In the genomic region with DNA sequence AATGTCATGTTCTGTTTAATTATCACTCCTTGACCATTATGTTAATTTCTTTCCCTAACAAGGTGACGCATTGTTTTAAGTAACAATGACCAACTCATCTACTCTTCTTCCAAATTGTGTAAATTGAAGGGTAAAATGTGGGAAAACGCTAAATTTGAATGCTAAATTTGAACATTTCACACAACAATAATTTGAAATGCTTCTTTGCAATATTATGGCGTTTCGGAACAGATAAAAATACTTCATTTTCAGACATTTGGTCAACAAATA, we compare ENCODE assay signal across 1 cellular context.
TF ChIP-seq lines count a peak whose summit lies in the region.

No MANE protein-coding gene starts in this region.

TF ChIP-seq in SK-N-SH treated with all-trans-retinoic acid at 6 μM for 48 hours, 23 proteins besides CTCF, POLR2A, EP300 and RAD21 (continued from another document):
- TF ChIP-seq, protein P1, sequence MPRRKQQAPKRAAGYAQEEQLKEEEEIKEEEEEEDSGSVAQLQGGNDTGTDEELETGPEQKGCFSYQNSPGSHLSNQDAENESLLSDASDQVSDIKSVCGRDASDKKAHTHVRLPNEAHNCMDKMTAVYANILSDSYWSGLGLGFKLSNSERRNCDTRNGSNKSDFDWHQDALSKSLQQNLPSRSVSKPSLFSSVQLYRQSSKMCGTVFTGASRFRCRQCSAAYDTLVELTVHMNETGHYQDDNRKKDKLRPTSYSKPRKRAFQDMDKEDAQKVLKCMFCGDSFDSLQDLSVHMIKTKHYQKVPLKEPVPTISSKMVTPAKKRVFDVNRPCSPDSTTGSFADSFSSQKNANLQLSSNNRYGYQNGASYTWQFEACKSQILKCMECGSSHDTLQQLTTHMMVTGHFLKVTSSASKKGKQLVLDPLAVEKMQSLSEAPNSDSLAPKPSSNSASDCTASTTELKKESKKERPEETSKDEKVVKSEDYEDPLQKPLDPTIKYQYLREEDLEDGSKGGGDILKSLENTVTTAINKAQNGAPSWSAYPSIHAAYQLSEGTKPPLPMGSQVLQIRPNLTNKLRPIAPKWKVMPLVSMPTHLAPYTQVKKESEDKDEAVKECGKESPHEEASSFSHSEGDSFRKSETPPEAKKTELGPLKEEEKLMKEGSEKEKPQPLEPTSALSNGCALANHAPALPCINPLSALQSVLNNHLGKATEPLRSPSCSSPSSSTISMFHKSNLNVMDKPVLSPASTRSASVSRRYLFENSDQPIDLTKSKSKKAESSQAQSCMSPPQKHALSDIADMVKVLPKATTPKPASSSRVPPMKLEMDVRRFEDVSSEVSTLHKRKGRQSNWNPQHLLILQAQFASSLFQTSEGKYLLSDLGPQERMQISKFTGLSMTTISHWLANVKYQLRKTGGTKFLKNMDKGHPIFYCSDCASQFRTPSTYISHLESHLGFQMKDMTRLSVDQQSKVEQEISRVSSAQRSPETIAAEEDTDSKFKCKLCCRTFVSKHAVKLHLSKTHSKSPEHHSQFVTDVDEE (CRISPR knock-in tag; IDR thresholded peaks at IDR 0.05) = no peak
- no peak for TF ChIP-seq ZFP30 (CRISPR knock-in tag; IDR thresholded peaks at IDR 0.05)
- TF ChIP-seq PPARA (CRISPR knock-in tag; IDR thresholded peaks at IDR 0.05; ENCODE audit: borderline replicate concordance) = no peak
- no peak for TF ChIP-seq ZC3H10 (CRISPR knock-in tag; IDR thresholded peaks at IDR 0.05)
- TF ChIP-seq ISL1 (CRISPR knock-in tag; IDR thresholded peaks at IDR 0.05) = no peak
- TF ChIP-seq, protein P2, sequence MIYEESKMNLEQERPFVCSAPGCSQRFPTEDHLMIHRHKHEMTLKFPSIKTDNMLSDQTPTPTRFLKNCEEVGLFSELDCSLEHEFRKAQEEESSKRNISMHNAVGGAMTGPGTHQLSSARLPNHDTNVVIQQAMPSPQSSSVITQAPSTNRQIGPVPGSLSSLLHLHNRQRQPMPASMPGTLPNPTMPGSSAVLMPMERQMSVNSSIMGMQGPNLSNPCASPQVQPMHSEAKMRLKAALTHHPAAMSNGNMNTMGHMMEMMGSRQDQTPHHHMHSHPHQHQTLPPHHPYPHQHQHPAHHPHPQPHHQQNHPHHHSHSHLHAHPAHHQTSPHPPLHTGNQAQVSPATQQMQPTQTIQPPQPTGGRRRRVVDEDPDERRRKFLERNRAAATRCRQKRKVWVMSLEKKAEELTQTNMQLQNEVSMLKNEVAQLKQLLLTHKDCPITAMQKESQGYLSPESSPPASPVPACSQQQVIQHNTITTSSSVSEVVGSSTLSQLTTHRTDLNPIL (CRISPR knock-in tag; IDR thresholded peaks at IDR 0.05; ENCODE audit: low read depth) = no peak
- TF ChIP-seq CSDC2 (CRISPR knock-in tag; IDR thresholded peaks at IDR 0.05) = no peak
- no peak for TF ChIP-seq ARNTL (CRISPR knock-in tag; IDR thresholded peaks at IDR 0.05; ENCODE audit: borderline replicate concordance, low read depth)
- no peak for TF ChIP-seq GLIS3 (CRISPR knock-in tag; IDR thresholded peaks at IDR 0.05)
- no peak for TF ChIP-seq RARB (CRISPR knock-in tag; IDR thresholded peaks at IDR 0.05)
- TF ChIP-seq ZNF8 (CRISPR knock-in tag; IDR thresholded peaks at IDR 0.05) = no peak
